19 cellular contexts compared by ENCODE assay signal in the genomic region with DNA sequence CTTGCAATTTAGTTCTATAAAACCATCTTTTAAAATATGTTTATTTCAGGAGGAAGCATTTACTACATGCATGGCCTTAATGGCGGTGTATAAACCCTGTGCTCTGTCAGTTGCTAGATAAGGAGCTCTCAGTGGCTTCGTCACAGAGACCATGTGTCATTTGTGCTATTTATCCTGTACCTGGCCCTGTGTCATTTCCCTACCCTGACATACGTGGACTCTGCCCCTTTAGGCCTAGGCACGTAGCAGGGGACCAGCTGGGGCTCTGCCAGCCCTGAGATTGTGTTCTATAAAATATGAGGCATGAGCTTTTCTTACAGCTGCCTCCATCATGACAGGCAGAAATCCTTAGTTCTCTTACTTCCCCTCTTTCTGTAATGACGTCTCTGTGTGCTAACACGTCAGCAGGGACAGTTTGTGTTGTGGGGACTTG.
DNase-seq lines count a peak whose midpoint lies in the region; ATAC-seq and TF ChIP-seq lines count a peak whose summit lies in the region.
"Had no signal": no experiment of that assay in that cellular context is flagged by ENCODE, and none has a peak within 500 bp of the region (broad histone marks: within the 10 kb centered on the region; RNA-seq: fewer than 3 reads in every experiment).

No MANE protein-coding gene starts in this region.

- H3K27ac Mint-ChIP-seq in stimulated activated effector memory CD8-positive, alpha-beta T cell treated with anti-CD3 and anti-CD28 coated beads, Interleukin-12 subunit alpha, Interleukin-12 subunit beta, amount 100 ng/mL, for 72 hours = no peak overlapping the region
- H3K27ac Mint-ChIP-seq: H9; T-helper 1 cell treated with Interleukin-12 subunit alpha and Interleukin-12 subunit beta and Interleukin-4 antibody, amounts not matched to agents 30 μg/mL and 1 μg/mL, for 36 hours had no signal

- no peak for ATAC-seq in stimulated activated effector memory CD8-positive, alpha-beta T cell treated with anti-CD3 and anti-CD28 coated beads, Interleukin-12 subunit alpha, Interleukin-12 subunit beta, amount 100 ng/mL, for 72 hours
- ATAC-seq in HG02938 (IDR thresholded peaks at IDR 0.05; ENCODE audit: unreplicated experiment) = no peak
- ATAC-seq: effector memory CD8-positive, alpha-beta T cell; stimulated activated naive CD8-positive, alpha-beta T cell treated with anti-CD3 and anti-CD28 coated beads, Interleukin-15, Interleukin-2, amounts not matched to agents 100 U/mL and 50 U/mL, for 24 hours had no signal

- H3K36me3 Mint-ChIP-seq in stimulated activated effector memory CD8-positive, alpha-beta T cell treated with anti-CD3 and anti-CD28 coated beads, Interleukin-12 subunit alpha, Interleukin-12 subunit beta, amount 100 ng/mL, for 72 hours = no peaks in the 10 kb centered on the region

- DNase-seq in DMS 273 (lab: John Stamatoyannopoulos, UW; ENCODE audit: unreplicated experiment) = peak; percentile 29
- DNase-seq in DMS 273 treated with DMSO at 0.1 percent for 48 hours (lab: John Stamatoyannopoulos, UW) = no peak
- peak; percentile 42 for DNase-seq in MV-4-11 (lab: John Stamatoyannopoulos, UW)
- DNase-seq in stimulated activated effector memory CD8-positive, alpha-beta T cell treated with anti-CD3 and anti-CD28 coated beads, Interleukin-12 subunit alpha, Interleukin-12 subunit beta, amount 100 ng/mL, for 72 hours (ENCODE audit: low spot score in 2 of 2) = no peak
- no peak for DNase-seq in T-helper 9 cell
- DNase-seq: adrenal gland; BE2C; DMS79; effector memory CD8-positive, alpha-beta T cell; H9; head of caudate nucleus; NCI-H2029 treated with DMSO at 0.1 percent for 48 hours; NCI-H526 treated with DMSO at 0.1 percent for 48 hours; retina; stimulated activated naive CD8-positive, alpha-beta T cell treated with anti-CD3 and anti-CD28 coated beads, Interleukin-15, Interleukin-2, amounts not matched to agents 100 U/mL and 50 U/mL, for 24 hours had no signal

- no peak overlapping the region for H3K4me3 Mint-ChIP-seq in stimulated activated effector memory CD8-positive, alpha-beta T cell treated with anti-CD3 and anti-CD28 coated beads, Interleukin-12 subunit alpha, Interleukin-12 subunit beta, amount 100 ng/mL, for 72 hours
- H3K4me3 Mint-ChIP-seq: effector memory CD8-positive, alpha-beta T cell; H9; T-helper 1 cell treated with Interleukin-12 subunit alpha and Interleukin-12 subunit beta and Interleukin-4 antibody, amounts not matched to agents 30 μg/mL and 1 μg/mL, for 36 hours had no signal

- no peak overlapping the region for H3K4me3 ChIP-seq in mucosa of rectum (ENCODE audit: low read length in 2 of 2)
- H3K4me3 ChIP-seq: adrenal gland had no signal

- H3K36me3 ChIP-seq in mucosa of rectum (ENCODE audit: control insufficient read depth in 2 of 2, insufficient read depth in 2 of 2, low read length in 2 of 2) = peaks cover 6 to 9% of the 10 kb centered on the region in 2 donors
- H3K36me3 ChIP-seq: adrenal gland, BE2C had no signal

- no peaks in the 10 kb centered on the region for H3K9me3 Mint-ChIP-seq in stimulated activated effector memory CD8-positive, alpha-beta T cell treated with anti-CD3 and anti-CD28 coated beads, Interleukin-12 subunit alpha, Interleukin-12 subunit beta, amount 100 ng/mL, for 72 hours
- H3K9me3 Mint-ChIP-seq: effector memory CD8-positive, alpha-beta T cell; H9; T-helper 1 cell treated with Interleukin-12 subunit alpha and Interleukin-12 subunit beta and Interleukin-4 antibody, amounts not matched to agents 30 μg/mL and 1 μg/mL, for 36 hours had no signal

- H3K4me1 ChIP-seq in mucosa of rectum (ENCODE audit: control insufficient read depth in 2 of 2, insufficient read depth in 2 of 2, low read length in 2 of 2) = peaks cover 19 to 37% of the 10 kb centered on the region in 2 donors
- H3K4me1 ChIP-seq: adrenal gland had no signal

- H3K4me1 Mint-ChIP-seq in stimulated activated effector memory CD8-positive, alpha-beta T cell treated with anti-CD3 and anti-CD28 coated beads, Interleukin-12 subunit alpha, Interleukin-12 subunit beta, amount 100 ng/mL, for 72 hours = no peaks in the 10 kb centered on the region

- no peaks in the 10 kb centered on the region for H3K27me3 ChIP-seq in mucosa of rectum (ENCODE audit: control insufficient read depth in 2 of 2, insufficient read depth in 2 of 2, low read length in 2 of 2)
- H3K27me3 ChIP-seq: adrenal gland, BE2C had no signal

- no peak for TF ChIP-seq CTCF in VCaP (conservative IDR thresholded peaks at IDR 0.05)

- H3K27ac ChIP-seq in VCaP (peak overlapping the region; percentile 94), mucosa of rectum (ENCODE audit: low read depth in 2 of 2, low read length in 2 of 2) (peak overlapping the region; percentile 89)
- H3K27ac ChIP-seq: adrenal gland had no signal

- H3K9ac ChIP-seq in mucosa of rectum (ENCODE audit: low read depth in 1 of 2, low read length in 2 of 2) = peak overlapping the region in 1 of 2 donors; percentile 46

- H3K9me3 ChIP-seq in mucosa of rectum (ENCODE audit: control insufficient read depth in 2 of 2, low read length in 2 of 2) = no peaks in the 10 kb centered on the region
- H3K9me3 ChIP-seq: adrenal gland, BE2C had no signal

Comparison
In these comparisons a context has a peak if more than half of its experiments do, and no peak if none do; other contexts are left out.
1. DNase-seq: peak in DMS 273 (single experiment) and MV-4-11 (single experiment); none in DMS 273 treated with DMSO at 0.1 percent for 48 hours (single experiment), stimulated activated effector memory CD8-positive, alpha-beta T cell treated with anti-CD3 and anti-CD28 coated beads, Interleukin-12 subunit alpha, Interleukin-12 subunit beta, amount 100 ng/mL, for 72 hours (0 of 2) and T-helper 9 cell (single experiment).